ENCODE assay signal across 1 cellular context in the genomic region with DNA sequence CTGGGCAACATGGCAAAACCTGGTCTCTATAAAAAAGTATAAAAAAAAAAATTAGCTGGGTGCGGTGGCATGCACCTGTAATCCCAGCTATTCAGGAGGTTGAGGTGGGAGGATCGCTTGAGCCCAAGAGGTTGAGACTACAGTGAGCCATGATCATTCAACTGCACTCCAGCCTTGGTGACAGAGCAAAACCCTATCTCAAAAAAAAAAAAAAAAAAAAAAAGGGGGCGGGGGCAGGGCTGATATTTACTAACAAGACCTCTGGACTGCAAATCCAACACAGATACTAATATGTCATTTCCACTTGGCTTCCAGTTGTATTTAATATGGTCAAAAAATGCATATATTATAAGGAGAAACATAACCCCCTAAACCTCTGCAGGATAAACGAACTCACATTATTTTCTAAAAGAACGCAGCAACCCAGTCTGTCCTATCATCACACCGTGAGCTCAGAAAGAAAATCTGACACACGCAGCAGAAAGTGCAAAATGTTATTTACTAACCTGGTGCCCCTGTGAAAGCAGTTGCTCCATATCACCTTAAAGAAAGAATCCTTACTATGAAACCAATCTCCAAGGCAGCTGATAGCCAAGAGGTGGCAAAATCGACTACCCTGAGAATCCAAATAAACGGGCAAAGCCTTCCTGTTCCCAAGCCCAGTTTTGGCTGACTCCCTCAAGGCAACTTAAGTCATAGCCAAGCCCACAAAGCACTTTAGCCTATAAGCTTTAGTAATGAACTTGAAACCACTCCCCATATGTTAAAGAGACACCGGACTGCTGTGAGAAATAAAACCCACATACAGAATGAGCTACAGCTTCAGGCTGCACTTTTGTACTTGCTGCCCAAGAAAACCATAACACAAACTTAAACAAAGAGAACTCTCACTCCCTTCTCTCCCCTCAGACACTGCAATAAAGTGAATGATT.
TF ChIP-seq lines count a peak whose summit lies in the region.

No MANE protein-coding gene starts in this region.

TF ChIP-seq in endothelial cell of umbilical vein, 7 proteins besides CTCF, POLR2A, EP300 and RAD21 (continued from another document):
- TF ChIP-seq, protein P1, sequence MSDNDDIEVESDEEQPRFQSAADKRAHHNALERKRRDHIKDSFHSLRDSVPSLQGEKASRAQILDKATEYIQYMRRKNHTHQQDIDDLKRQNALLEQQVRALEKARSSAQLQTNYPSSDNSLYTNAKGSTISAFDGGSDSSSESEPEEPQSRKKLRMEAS (IDR thresholded peaks at IDR 0.05; ENCODE audit: insufficient read depth, insufficient read length) = no peak
- TF ChIP-seq GATA2 (IDR thresholded peaks at IDR 0.05; ENCODE audit: insufficient read depth, insufficient read length, low read depth, low read length) (no peak), MYC (IDR thresholded peaks at IDR 0.05; ENCODE audit: low read depth, low read length) (no peak), JUN (IDR thresholded peaks at IDR 0.05; ENCODE audit: borderline replicate concordance, insufficient read depth, insufficient read length, low read depth) (no peak), POLR2AphosphoS5 (IDR thresholded peaks at IDR 0.05; ENCODE audit: insufficient read depth, low read depth, low read length) (no peak), EZH2 (IDR thresholded peaks at IDR 0.05; ENCODE audit: borderline replicate concordance, low read depth, low read length, severe bottlenecking) (no peak)
